ENCODE assay signal across 22 cellular contexts in genomic region chr9:97390791-97391406, GRCh38.
"Had no signal": no experiment of that assay in that cellular context is flagged by ENCODE, and none has a peak within 500 bp of the region (broad histone marks: within the 10 kb centered on the region; RNA-seq: fewer than 3 reads in every experiment).

No MANE protein-coding gene starts in this region.

- H3K9me3 ChIP-seq: esophagus muscularis mucosa, gastrocnemius medialis, heart right ventricle, left lung, lower lobe of right lung, mucosa of descending colon had no signal

- H3K27ac ChIP-seq: coronary artery, dorsolateral prefrontal cortex, esophagus muscularis mucosa, gastrocnemius medialis, heart right ventricle, left lung, lower lobe of right lung had no signal

- DNase-seq: dermis blood vessel endothelial cell; dorsolateral prefrontal cortex; effector CD4-positive, alpha-beta T cell; effector memory CD4-positive, alpha-beta T cell; foreskin melanocyte; gastrocnemius medialis; glutamatergic neuron; head of caudate nucleus; heart right ventricle; hippocampal formation; left cardiac atrium; left lung; left ventricle myocardium superior; lower lobe of right lung; mesenchymal stem cell; mucosa of descending colon had no signal

- H3K36me3 ChIP-seq: esophagus muscularis mucosa, gastrocnemius medialis, heart right ventricle, left lung, lower lobe of right lung had no signal

- FAIRE-seq: colon, endothelial cell of umbilical vein, islet of Langerhans, keratinocyte had no signal

- H3K4me3 ChIP-seq: coronary artery, dorsolateral prefrontal cortex, esophagus muscularis mucosa, gastrocnemius medialis, heart right ventricle, left lung, lower lobe of right lung, mucosa of descending colon had no signal

- ATAC-seq: gastrocnemius medialis, heart right ventricle, left cardiac atrium, left lung, left ventricle myocardium superior, lower lobe of right lung, mucosa of descending colon had no signal
